In the genomic region with DNA sequence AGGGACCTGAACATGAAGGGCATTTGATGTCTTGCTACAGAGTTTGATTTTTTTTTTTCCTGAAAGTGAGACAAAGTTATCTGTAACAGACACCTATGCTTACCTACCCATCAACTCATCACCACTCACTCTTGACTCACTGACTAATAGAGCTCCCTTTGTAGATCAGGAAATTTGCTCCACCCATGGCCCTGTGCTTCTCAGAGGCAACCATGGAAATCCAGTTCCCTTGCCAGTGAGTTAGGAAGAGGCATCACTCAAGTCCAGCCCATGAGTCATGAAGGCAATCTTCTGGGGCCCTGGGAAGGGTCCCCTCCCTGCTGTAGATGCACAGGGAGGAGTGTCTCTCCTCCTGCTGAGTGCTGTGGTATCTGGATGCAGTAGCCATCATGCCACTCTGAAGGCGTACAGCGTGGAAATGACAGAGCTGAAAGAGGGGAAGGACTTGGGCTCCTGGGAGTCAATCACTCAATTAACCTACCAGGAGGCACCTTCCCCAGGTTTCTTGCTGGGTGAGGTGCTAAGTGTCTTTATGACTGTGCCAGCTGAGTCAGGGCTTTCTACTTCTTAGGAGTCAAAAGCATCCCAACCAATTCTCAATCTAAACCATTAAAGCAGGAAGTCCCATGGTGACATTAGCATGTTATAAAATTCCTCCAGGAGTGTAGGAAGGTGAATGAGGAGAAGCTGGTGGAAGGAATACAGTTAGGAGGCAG, we compare ENCODE assay signal across 20 cellular contexts.
"Had no signal": no experiment of that assay in that cellular context is flagged by ENCODE, and none has a peak within 500 bp of the region (broad histone marks: within the 10 kb centered on the region; RNA-seq: fewer than 3 reads in every experiment).

No MANE protein-coding gene starts in this region.

- DNase-seq: activated CD4-positive, CD25-positive, alpha-beta regulatory T cell treated with anti-CD3 and anti-CD28 coated beads, Interleukin-2, amount 50 U/mL, for 72 hours; activated CD8-positive, alpha-beta memory T cell treated with anti-CD3 and anti-CD28 coated beads, Interleukin-2, amount 50 U/mL, for 4 hours; activated CD8-positive, alpha-beta T cell treated with anti-CD3 and anti-CD28 coated beads, Interleukin-2, amount 10 ng/mL, durations not matched to agents 7 days and 5 days; amniotic stem cell; caudate nucleus; glutamatergic neuron; hypothalamus; left ventricle myocardium superior; stimulated activated CD4-positive, alpha-beta T cell treated with anti-CD3 and anti-CD28 coated beads, Interleukin-15, amount 100 ng/mL, for 24 hours; stimulated activated CD4-positive, alpha-beta T cell treated with anti-CD3 and anti-CD28 coated beads, Interleukin-4, amount 100 ng/mL, for 4 hours; T-cell; T-helper 9 cell; upper lobe of left lung had no signal

- H3K27ac ChIP-seq: esophagus muscularis mucosa, right atrium auricular region, SK-N-MC, upper lobe of left lung had no signal

- H3K27ac Mint-ChIP-seq: activated CD8-positive, alpha-beta T cell treated with anti-CD3 and anti-CD28 coated beads, Interleukin-2, amount 10 ng/mL, durations not matched to agents 7 days and 5 days; activated naive CD8-positive, alpha-beta T cell; natural killer cell treated with Interleukin-12 subunit alpha and Interleukin-12 subunit beta and Interleukin-15 and Interleukin-18, amount 100 ng/mL, for 72 hours; stimulated activated naive CD8-positive, alpha-beta T cell treated with anti-CD3 and anti-CD28 coated beads, Interleukin-15, Interleukin-2, amounts not matched to agents 100 ng/mL and 50 ng/mL, for 24 hours; T-cell had no signal

- H3K27me3 Mint-ChIP-seq: activated naive CD8-positive, alpha-beta T cell; stimulated activated naive CD8-positive, alpha-beta T cell treated with anti-CD3 and anti-CD28 coated beads, Interleukin-15, Interleukin-2, amounts not matched to agents 100 ng/mL and 50 ng/mL, for 24 hours; T-cell had no signal

- H3K36me3 Mint-ChIP-seq: activated naive CD8-positive, alpha-beta T cell; natural killer cell treated with Interleukin-12 subunit alpha and Interleukin-12 subunit beta and Interleukin-15 and Interleukin-18, amount 100 ng/mL, for 72 hours; T-cell had no signal

- H3K27me3 ChIP-seq: esophagus muscularis mucosa, right atrium auricular region, upper lobe of left lung had no signal

- H3K36me3 ChIP-seq: esophagus muscularis mucosa, right atrium auricular region, upper lobe of left lung had no signal

- H3K4me3 ChIP-seq: esophagus muscularis mucosa, right atrium auricular region, SK-N-MC, upper lobe of left lung had no signal

- H3K9me3 ChIP-seq: esophagus muscularis mucosa, right atrium auricular region, upper lobe of left lung had no signal

- FAIRE-seq: colon had no signal

- H3K4me3 Mint-ChIP-seq: activated CD8-positive, alpha-beta T cell treated with anti-CD3 and anti-CD28 coated beads, Interleukin-2, amount 10 ng/mL, durations not matched to agents 7 days and 5 days; activated naive CD8-positive, alpha-beta T cell; natural killer cell treated with Interleukin-12 subunit alpha and Interleukin-12 subunit beta and Interleukin-15 and Interleukin-18, amount 100 ng/mL, for 72 hours; stimulated activated naive CD8-positive, alpha-beta T cell treated with anti-CD3 and anti-CD28 coated beads, Interleukin-15, Interleukin-2, amounts not matched to agents 100 ng/mL and 50 ng/mL, for 24 hours; T-cell had no signal

- H3K9me3 Mint-ChIP-seq: natural killer cell treated with Interleukin-12 subunit alpha and Interleukin-12 subunit beta and Interleukin-15 and Interleukin-18, amount 100 ng/mL, for 72 hours; stimulated activated naive CD8-positive, alpha-beta T cell treated with anti-CD3 and anti-CD28 coated beads, Interleukin-15, Interleukin-2, amounts not matched to agents 100 ng/mL and 50 ng/mL, for 24 hours; T-cell had no signal
